ENCODE assay signal across 19 cellular contexts in the genomic region with DNA sequence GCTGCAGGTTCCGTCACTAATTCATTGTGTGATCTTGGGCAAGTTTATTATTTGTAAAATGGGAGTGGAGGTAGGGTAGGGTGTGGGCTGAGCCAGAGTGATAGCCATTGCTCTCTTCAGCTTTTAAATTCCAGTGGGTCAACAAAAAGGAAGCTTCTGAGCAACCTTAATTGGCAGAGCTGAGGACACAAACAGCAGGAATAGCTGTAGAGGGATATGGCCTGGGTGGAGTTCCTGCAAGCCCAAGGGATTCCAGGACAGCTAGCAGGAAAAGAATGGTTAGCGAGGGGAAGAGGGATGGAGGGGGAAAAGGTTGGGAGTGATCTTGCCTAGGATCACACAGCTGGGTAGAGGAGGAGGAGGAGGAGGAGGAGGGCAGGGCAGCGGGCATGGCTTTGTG. TPM values are rescaled to one million over a fixed set of nuclear protein-coding genes. Genes with fewer than 3 reads are reported as not detected.
"Had no signal": no experiment of that assay in that cellular context is flagged by ENCODE, and none has a peak within 500 bp of the region (broad histone marks: within the 10 kb centered on the region; RNA-seq: fewer than 3 reads in every experiment).

No MANE protein-coding gene starts in this region.

- H3K27me3 ChIP-seq: upper lobe of left lung had no signal

- H3K27ac ChIP-seq: cardiac muscle cell, lower lobe of right lung, thoracic aorta, upper lobe of left lung had no signal

- H3K36me3 Mint-ChIP-seq: activated CD4-positive, alpha-beta memory T cell treated with anti-CD3 and anti-CD28 coated beads for 36 hours; activated naive CD8-positive, alpha-beta T cell; mesothelial cell of epicardium; stimulated activated naive B cell treated with anti-CD40 and anti-IgM and Interleukin-4, amounts not matched to agents 10 μg/mL and 1 μg/mL and 100 μg/mL, for 72 hours; WTC11 had no signal

- DNase-seq: activated CD4-positive, alpha-beta memory T cell treated with anti-CD3 and anti-CD28 coated beads for 36 hours; activated CD4-positive, alpha-beta T cell treated with anti-CD3 and anti-CD28 coated beads for 4 hours; activated T-cell treated with anti-CD3 and anti-CD28 coated beads for 4 hours; dermis blood vessel endothelial cell; effector memory CD4-positive, alpha-beta T cell; hippocampal formation; islet precursor cell; lower lobe of right lung; stimulated activated naive B cell treated with anti-CD40 and anti-IgM and Interleukin-4, amounts not matched to agents 10 μg/mL and 1 μg/mL and 100 μg/mL, for 72 hours; upper lobe of left lung had no signal

- H3K4me3 ChIP-seq: cardiac muscle cell, lower lobe of right lung, thoracic aorta, upper lobe of left lung had no signal

- H3K27ac Mint-ChIP-seq: activated CD4-positive, alpha-beta memory T cell treated with anti-CD3 and anti-CD28 coated beads for 36 hours; activated naive CD8-positive, alpha-beta T cell; mesothelial cell of epicardium; nephron; stimulated activated naive B cell treated with anti-CD40 and anti-IgM and Interleukin-4, amounts not matched to agents 10 μg/mL and 1 μg/mL and 100 μg/mL, for 72 hours; WTC11 had no signal

- H3K4me3 Mint-ChIP-seq: activated CD4-positive, alpha-beta memory T cell treated with anti-CD3 and anti-CD28 coated beads for 36 hours; activated naive CD8-positive, alpha-beta T cell; mesothelial cell of epicardium; nephron; stimulated activated naive B cell treated with anti-CD40 and anti-IgM and Interleukin-4, amounts not matched to agents 10 μg/mL and 1 μg/mL and 100 μg/mL, for 72 hours; WTC11 had no signal

- FAIRE-seq: endothelial cell of umbilical vein had no signal

- H3K4me1 Mint-ChIP-seq: mesothelial cell of epicardium, nephron had no signal

- H3K9me3 ChIP-seq: lower lobe of right lung, thoracic aorta, upper lobe of left lung had no signal

- H3K4me1 ChIP-seq: lower lobe of right lung, upper lobe of left lung had no signal

- H3K36me3 ChIP-seq: cardiac muscle cell, lower lobe of right lung, thoracic aorta, upper lobe of left lung had no signal

- H3K9me3 Mint-ChIP-seq: activated CD4-positive, alpha-beta memory T cell treated with anti-CD3 and anti-CD28 coated beads for 36 hours; mesothelial cell of epicardium; nephron; WTC11 had no signal

RNA-seq across cellular contexts. Expression of a gene that starts 11.4 kb away (rescaled TPM):
- total RNA-seq: activated CD4-positive, alpha-beta memory T cell treated with anti-CD3 and anti-CD28 coated beads for 36 hours; cardiac muscle cell; chondrocyte; dermis blood vessel endothelial cell; endothelial cell of umbilical vein; lower lobe of right lung; mesothelial cell of epicardium; T-helper 2 cell treated with Interferon-gamma antibody and Interleukin-4, amounts not matched to agents 100 ng/mL and 5 ng/mL, for 36 hours; thoracic aorta had no signal
- polyA plus RNA-seq: cardiac muscle cell, endothelial cell of umbilical vein had no signal
